1 cellular context compared by ENCODE assay signal in genomic region chr12:108768591-108769500, GRCh38.
TF ChIP-seq lines count a peak whose summit lies in the region.

No MANE protein-coding gene starts in this region.

TF ChIP-seq in HepG2, 621 proteins besides CTCF, POLR2A, EP300 and RAD21 (continued from another document and continues in another):
- TF ChIP-seq, protein P1, sequence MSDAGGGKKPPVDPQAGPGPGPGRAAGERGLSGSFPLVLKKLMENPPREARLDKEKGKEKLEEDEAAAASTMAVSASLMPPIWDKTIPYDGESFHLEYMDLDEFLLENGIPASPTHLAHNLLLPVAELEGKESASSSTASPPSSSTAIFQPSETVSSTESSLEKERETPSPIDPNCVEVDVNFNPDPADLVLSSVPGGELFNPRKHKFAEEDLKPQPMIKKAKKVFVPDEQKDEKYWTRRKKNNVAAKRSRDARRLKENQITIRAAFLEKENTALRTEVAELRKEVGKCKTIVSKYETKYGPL (CRISPR knock-in tag; IDR thresholded peaks at IDR 0.05): no peak
- no peak for TF ChIP-seq GFI1 (CRISPR knock-in tag; IDR thresholded peaks at IDR 0.05; ENCODE audit: borderline replicate concordance)
- peak; percentile 48; the same call in 1 of the 2 replicates for TF ChIP-seq ZFP91 (CRISPR knock-in tag; IDR thresholded peaks at IDR 0.05; ENCODE audit: borderline replicate concordance)
- TF ChIP-seq LCORL (IDR thresholded peaks at IDR 0.05): no peak
- TF ChIP-seq LCORL (CRISPR knock-in tag; IDR thresholded peaks at IDR 0.05): peak; percentile 40; the same call in 1 of the 2 replicates
- 0 out of 2 replicates have a peak, but pooled peaks have one; percentile 23 for TF ChIP-seq RBFOX2 (IDR thresholded peaks at IDR 0.05; ENCODE audit: low read depth, low read length)
- peak; percentile 50; the same call in 1 of the 2 replicates for TF ChIP-seq GABPB1 (CRISPR knock-in tag; IDR thresholded peaks at IDR 0.05)
- TF ChIP-seq, protein P2, sequence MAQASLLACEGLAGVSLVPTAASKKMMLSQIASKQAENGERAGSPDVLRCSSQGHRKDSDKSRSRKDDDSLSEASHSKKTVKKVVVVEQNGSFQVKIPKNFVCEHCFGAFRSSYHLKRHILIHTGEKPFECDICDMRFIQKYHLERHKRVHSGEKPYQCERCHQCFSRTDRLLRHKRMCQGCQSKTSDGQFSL (CRISPR knock-in tag; IDR thresholded peaks at IDR 0.05): peak; percentile 55; the same call in 1 of the 2 replicates
- TF ChIP-seq, protein P3, sequence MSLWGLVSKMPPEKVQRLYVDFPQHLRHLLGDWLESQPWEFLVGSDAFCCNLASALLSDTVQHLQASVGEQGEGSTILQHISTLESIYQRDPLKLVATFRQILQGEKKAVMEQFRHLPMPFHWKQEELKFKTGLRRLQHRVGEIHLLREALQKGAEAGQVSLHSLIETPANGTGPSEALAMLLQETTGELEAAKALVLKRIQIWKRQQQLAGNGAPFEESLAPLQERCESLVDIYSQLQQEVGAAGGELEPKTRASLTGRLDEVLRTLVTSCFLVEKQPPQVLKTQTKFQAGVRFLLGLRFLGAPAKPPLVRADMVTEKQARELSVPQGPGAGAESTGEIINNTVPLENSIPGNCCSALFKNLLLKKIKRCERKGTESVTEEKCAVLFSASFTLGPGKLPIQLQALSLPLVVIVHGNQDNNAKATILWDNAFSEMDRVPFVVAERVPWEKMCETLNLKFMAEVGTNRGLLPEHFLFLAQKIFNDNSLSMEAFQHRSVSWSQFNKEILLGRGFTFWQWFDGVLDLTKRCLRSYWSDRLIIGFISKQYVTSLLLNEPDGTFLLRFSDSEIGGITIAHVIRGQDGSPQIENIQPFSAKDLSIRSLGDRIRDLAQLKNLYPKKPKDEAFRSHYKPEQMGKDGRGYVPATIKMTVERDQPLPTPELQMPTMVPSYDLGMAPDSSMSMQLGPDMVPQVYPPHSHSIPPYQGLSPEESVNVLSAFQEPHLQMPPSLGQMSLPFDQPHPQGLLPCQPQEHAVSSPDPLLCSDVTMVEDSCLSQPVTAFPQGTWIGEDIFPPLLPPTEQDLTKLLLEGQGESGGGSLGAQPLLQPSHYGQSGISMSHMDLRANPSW (CRISPR knock-in tag; IDR thresholded peaks at IDR 0.05; ENCODE audit: borderline replicate concordance): no peak
- no peak for TF ChIP-seq TGIF2 (CRISPR knock-in tag; IDR thresholded peaks at IDR 0.05)
- no peak for TF ChIP-seq SMARCE1 (IDR thresholded peaks at IDR 0.05; ENCODE audit: borderline replicate concordance)
- no peak for TF ChIP-seq ZEB1 (IDR thresholded peaks at IDR 0.05; ENCODE audit: insufficient replicate concordance, low read depth)
- 0 out of 2 replicates have a peak, but pooled peaks have one; percentile 48 for TF ChIP-seq PATZ1 (CRISPR knock-in tag; IDR thresholded peaks at IDR 0.05)
- TF ChIP-seq NRL (CRISPR knock-in tag; IDR thresholded peaks at IDR 0.05; ENCODE audit: borderline replicate concordance): peak; percentile 54; the same call in 1 of the 2 replicates
- TF ChIP-seq KDM2A (CRISPR knock-in tag; IDR thresholded peaks at IDR 0.05; ENCODE audit: borderline replicate concordance, low read depth): peak; percentile 27; the same call in 1 of the 2 replicates
- no peak for TF ChIP-seq NFIC (IDR thresholded peaks at IDR 0.05; ENCODE audit: low read length)
- TF ChIP-seq SSRP1 (CRISPR knock-in tag; IDR thresholded peaks at IDR 0.05): no peak
- no peak for TF ChIP-seq HNF4A (CRISPR knock-in tag; IDR thresholded peaks at IDR 0.05)
- TF ChIP-seq ZNF773 (CRISPR knock-in tag; IDR thresholded peaks at IDR 0.05; ENCODE audit: borderline replicate concordance): no peak
- TF ChIP-seq HDAC2 (CRISPR knock-in tag; IDR thresholded peaks at IDR 0.05): no peak
- TF ChIP-seq SOX6 (IDR thresholded peaks at IDR 0.05): no peak
- TF ChIP-seq SOX6 (CRISPR knock-in tag; IDR thresholded peaks at IDR 0.05): peak; percentile 42; the same call in 1 of the 2 replicates
- TF ChIP-seq, protein P4, sequence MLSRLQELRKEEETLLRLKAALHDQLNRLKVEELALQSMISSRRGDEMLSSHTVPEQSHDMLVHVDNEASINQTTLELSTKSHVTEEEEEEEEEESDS (CRISPR knock-in tag; IDR thresholded peaks at IDR 0.05; ENCODE audit: borderline replicate concordance): no peak
- no peak for TF ChIP-seq SYNCRIP (IDR thresholded peaks at IDR 0.05; ENCODE audit: insufficient read depth, low read depth, low read length)
- TF ChIP-seq ARID3A (IDR thresholded peaks at IDR 0.05; ENCODE audit: low read depth, low read length): no peak
- TF ChIP-seq, protein P5, sequence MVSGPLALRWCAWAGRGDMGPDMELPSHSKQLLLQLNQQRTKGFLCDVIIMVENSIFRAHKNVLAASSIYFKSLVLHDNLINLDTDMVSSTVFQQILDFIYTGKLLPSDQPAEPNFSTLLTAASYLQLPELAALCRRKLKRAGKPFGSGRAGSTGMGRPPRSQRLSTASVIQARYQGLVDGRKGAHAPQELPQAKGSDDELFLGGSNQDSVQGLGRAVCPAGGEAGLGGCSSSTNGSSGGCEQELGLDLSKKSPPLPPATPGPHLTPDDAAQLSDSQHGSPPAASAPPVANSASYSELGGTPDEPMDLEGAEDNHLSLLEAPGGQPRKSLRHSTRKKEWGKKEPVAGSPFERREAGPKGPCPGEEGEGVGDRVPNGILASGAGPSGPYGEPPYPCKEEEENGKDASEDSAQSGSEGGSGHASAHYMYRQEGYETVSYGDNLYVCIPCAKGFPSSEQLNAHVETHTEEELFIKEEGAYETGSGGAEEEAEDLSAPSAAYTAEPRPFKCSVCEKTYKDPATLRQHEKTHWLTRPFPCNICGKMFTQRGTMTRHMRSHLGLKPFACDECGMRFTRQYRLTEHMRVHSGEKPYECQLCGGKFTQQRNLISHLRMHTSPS (CRISPR knock-in tag; IDR thresholded peaks at IDR 0.05; ENCODE audit: low read depth): peak; percentile 83
- TF ChIP-seq MBNL3 (CRISPR knock-in tag; conservative IDR thresholded peaks at IDR 0.05): no peak
- TF ChIP-seq ZNF567 (CRISPR knock-in tag; IDR thresholded peaks at IDR 0.05; ENCODE audit: borderline replicate concordance): no peak
- TF ChIP-seq KDM1A (CRISPR knock-in tag; IDR thresholded peaks at IDR 0.05): peak; percentile 88
- TF ChIP-seq, protein P6, sequence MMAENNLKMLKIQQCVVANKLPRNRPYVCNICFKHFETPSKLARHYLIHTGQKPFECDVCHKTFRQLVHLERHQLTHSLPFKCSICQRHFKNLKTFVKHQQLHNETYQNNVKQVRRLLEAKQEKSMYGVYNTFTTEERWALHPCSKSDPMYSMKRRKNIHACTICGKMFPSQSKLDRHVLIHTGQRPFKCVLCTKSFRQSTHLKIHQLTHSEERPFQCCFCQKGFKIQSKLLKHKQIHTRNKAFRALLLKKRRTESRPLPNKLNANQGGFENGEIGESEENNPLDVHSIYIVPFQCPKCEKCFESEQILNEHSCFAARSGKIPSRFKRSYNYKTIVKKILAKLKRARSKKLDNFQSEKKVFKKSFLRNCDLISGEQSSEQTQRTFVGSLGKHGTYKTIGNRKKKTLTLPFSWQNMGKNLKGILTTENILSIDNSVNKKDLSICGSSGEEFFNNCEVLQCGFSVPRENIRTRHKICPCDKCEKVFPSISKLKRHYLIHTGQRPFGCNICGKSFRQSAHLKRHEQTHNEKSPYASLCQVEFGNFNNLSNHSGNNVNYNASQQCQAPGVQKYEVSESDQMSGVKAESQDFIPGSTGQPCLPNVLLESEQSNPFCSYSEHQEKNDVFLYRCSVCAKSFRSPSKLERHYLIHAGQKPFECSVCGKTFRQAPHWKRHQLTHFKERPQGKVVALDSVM (CRISPR knock-in tag; IDR thresholded peaks at IDR 0.05): peak; percentile 81; the same call in 1 of the 2 replicates
- TF ChIP-seq, protein P7, sequence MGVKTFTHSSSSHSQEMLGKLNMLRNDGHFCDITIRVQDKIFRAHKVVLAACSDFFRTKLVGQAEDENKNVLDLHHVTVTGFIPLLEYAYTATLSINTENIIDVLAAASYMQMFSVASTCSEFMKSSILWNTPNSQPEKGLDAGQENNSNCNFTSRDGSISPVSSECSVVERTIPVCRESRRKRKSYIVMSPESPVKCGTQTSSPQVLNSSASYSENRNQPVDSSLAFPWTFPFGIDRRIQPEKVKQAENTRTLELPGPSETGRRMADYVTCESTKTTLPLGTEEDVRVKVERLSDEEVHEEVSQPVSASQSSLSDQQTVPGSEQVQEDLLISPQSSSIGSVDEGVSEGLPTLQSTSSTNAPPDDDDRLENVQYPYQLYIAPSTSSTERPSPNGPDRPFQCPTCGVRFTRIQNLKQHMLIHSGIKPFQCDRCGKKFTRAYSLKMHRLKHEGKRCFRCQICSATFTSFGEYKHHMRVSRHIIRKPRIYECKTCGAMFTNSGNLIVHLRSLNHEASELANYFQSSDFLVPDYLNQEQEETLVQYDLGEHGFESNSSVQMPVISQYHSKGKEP (CRISPR knock-in tag; IDR thresholded peaks at IDR 0.05): no peak
- TF ChIP-seq RNF2 (conservative IDR thresholded peaks at IDR 0.05; ENCODE audit: low read depth): no peak
- TF ChIP-seq, protein P8, sequence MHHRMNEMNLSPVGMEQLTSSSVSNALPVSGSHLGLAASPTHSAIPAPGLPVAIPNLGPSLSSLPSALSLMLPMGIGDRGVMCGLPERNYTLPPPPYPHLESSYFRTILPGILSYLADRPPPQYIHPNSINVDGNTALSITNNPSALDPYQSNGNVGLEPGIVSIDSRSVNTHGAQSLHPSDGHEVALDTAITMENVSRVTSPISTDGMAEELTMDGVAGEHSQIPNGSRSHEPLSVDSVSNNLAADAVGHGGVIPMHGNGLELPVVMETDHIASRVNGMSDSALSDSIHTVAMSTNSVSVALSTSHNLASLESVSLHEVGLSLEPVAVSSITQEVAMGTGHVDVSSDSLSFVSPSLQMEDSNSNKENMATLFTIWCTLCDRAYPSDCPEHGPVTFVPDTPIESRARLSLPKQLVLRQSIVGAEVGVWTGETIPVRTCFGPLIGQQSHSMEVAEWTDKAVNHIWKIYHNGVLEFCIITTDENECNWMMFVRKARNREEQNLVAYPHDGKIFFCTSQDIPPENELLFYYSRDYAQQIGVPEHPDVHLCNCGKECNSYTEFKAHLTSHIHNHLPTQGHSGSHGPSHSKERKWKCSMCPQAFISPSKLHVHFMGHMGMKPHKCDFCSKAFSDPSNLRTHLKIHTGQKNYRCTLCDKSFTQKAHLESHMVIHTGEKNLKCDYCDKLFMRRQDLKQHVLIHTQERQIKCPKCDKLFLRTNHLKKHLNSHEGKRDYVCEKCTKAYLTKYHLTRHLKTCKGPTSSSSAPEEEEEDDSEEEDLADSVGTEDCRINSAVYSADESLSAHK (CRISPR knock-in tag; IDR thresholded peaks at IDR 0.05; ENCODE audit: borderline replicate concordance): no peak
- no peak for TF ChIP-seq ZKSCAN8 (CRISPR knock-in tag; IDR thresholded peaks at IDR 0.05; ENCODE audit: borderline replicate concordance)
- no peak for TF ChIP-seq LRRFIP1 (CRISPR knock-in tag; conservative IDR thresholded peaks at IDR 0.05)
- no peak for TF ChIP-seq CHCHD3 (CRISPR knock-in tag; IDR thresholded peaks at IDR 0.05)
- TF ChIP-seq, protein P9, sequence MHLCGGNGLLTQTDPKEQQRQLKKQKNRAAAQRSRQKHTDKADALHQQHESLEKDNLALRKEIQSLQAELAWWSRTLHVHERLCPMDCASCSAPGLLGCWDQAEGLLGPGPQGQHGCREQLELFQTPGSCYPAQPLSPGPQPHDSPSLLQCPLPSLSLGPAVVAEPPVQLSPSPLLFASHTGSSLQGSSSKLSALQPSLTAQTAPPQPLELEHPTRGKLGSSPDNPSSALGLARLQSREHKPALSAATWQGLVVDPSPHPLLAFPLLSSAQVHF (CRISPR knock-in tag; IDR thresholded peaks at IDR 0.05): no peak
- no peak for TF ChIP-seq ZSCAN22 (CRISPR knock-in tag; IDR thresholded peaks at IDR 0.05)
